Comparison of ENCODE assay signal across 1 cellular context in the genomic region with DNA sequence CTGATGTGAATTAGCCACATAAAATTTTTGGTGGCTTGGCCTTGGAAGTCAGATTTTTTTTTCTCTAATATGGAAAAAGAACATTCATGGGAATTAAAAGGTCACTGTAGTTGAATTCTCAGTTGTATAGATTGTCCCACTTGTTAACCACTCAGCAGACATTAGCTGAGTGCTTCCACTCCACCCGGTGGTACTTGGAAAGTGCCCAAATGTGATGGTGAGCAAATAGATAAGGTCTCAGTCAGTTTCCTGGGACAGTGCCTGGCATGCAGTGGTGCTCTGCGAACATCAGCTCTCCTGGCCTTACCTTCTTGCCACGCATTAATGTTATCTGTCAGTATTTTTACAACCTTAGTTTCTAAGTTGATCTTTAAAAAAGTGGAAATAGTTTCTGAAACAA.
TF ChIP-seq lines count a peak whose summit lies in the region.

No MANE protein-coding gene starts in this region.

TF ChIP-seq in K562, 482 proteins besides CTCF, POLR2A, EP300 and RAD21:
- no peak for TF ChIP-seq GATAD2A (IDR thresholded peaks at IDR 0.05)
- TF ChIP-seq PRPF4 (IDR thresholded peaks at IDR 0.05; ENCODE audit: insufficient read depth, low read depth, low read length, poor library complexity, severe bottlenecking), result no peak
- no peak for TF ChIP-seq HDAC2 (IDR thresholded peaks at IDR 0.05)
- no peak for TF ChIP-seq ETV6 (IDR thresholded peaks at IDR 0.05; ENCODE audit: borderline replicate concordance in 1 of 2, low read depth in 2 of 2, low read length in 1 of 2)
- no peak for TF ChIP-seq ETV6 (CRISPR knock-in tag; IDR thresholded peaks at IDR 0.05; ENCODE audit: borderline replicate concordance)
- no peak for TF ChIP-seq C11orf30 (IDR thresholded peaks at IDR 0.05; ENCODE audit: low read depth)
- TF ChIP-seq CREM (IDR thresholded peaks at IDR 0.05; ENCODE audit: low read depth), result 0 out of 2 replicates have a peak, but pooled peaks have one; percentile 16
- no peak for TF ChIP-seq KDM2B (CRISPR knock-in tag; IDR thresholded peaks at IDR 0.05)
- no peak for TF ChIP-seq POLR2G (IDR thresholded peaks at IDR 0.05; ENCODE audit: low read depth, low read length)
- TF ChIP-seq, protein P1, sequence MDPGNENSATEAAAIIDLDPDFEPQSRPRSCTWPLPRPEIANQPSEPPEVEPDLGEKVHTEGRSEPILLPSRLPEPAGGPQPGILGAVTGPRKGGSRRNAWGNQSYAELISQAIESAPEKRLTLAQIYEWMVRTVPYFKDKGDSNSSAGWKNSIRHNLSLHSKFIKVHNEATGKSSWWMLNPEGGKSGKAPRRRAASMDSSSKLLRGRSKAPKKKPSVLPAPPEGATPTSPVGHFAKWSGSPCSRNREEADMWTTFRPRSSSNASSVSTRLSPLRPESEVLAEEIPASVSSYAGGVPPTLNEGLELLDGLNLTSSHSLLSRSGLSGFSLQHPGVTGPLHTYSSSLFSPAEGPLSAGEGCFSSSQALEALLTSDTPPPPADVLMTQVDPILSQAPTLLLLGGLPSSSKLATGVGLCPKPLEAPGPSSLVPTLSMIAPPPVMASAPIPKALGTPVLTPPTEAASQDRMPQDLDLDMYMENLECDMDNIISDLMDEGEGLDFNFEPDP (CRISPR knock-in tag; IDR thresholded peaks at IDR 0.05), result no peak
- TF ChIP-seq, protein P2, sequence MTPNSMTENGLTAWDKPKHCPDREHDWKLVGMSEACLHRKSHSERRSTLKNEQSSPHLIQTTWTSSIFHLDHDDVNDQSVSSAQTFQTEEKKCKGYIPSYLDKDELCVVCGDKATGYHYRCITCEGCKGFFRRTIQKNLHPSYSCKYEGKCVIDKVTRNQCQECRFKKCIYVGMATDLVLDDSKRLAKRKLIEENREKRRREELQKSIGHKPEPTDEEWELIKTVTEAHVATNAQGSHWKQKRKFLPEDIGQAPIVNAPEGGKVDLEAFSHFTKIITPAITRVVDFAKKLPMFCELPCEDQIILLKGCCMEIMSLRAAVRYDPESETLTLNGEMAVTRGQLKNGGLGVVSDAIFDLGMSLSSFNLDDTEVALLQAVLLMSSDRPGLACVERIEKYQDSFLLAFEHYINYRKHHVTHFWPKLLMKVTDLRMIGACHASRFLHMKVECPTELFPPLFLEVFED (CRISPR knock-in tag; conservative IDR thresholded peaks at IDR 0.05), result no peak
- peak; percentile 52 for TF ChIP-seq RBM25 (IDR thresholded peaks at IDR 0.05; ENCODE audit: low read depth, low read length, severe bottlenecking)
- TF ChIP-seq, protein P3, sequence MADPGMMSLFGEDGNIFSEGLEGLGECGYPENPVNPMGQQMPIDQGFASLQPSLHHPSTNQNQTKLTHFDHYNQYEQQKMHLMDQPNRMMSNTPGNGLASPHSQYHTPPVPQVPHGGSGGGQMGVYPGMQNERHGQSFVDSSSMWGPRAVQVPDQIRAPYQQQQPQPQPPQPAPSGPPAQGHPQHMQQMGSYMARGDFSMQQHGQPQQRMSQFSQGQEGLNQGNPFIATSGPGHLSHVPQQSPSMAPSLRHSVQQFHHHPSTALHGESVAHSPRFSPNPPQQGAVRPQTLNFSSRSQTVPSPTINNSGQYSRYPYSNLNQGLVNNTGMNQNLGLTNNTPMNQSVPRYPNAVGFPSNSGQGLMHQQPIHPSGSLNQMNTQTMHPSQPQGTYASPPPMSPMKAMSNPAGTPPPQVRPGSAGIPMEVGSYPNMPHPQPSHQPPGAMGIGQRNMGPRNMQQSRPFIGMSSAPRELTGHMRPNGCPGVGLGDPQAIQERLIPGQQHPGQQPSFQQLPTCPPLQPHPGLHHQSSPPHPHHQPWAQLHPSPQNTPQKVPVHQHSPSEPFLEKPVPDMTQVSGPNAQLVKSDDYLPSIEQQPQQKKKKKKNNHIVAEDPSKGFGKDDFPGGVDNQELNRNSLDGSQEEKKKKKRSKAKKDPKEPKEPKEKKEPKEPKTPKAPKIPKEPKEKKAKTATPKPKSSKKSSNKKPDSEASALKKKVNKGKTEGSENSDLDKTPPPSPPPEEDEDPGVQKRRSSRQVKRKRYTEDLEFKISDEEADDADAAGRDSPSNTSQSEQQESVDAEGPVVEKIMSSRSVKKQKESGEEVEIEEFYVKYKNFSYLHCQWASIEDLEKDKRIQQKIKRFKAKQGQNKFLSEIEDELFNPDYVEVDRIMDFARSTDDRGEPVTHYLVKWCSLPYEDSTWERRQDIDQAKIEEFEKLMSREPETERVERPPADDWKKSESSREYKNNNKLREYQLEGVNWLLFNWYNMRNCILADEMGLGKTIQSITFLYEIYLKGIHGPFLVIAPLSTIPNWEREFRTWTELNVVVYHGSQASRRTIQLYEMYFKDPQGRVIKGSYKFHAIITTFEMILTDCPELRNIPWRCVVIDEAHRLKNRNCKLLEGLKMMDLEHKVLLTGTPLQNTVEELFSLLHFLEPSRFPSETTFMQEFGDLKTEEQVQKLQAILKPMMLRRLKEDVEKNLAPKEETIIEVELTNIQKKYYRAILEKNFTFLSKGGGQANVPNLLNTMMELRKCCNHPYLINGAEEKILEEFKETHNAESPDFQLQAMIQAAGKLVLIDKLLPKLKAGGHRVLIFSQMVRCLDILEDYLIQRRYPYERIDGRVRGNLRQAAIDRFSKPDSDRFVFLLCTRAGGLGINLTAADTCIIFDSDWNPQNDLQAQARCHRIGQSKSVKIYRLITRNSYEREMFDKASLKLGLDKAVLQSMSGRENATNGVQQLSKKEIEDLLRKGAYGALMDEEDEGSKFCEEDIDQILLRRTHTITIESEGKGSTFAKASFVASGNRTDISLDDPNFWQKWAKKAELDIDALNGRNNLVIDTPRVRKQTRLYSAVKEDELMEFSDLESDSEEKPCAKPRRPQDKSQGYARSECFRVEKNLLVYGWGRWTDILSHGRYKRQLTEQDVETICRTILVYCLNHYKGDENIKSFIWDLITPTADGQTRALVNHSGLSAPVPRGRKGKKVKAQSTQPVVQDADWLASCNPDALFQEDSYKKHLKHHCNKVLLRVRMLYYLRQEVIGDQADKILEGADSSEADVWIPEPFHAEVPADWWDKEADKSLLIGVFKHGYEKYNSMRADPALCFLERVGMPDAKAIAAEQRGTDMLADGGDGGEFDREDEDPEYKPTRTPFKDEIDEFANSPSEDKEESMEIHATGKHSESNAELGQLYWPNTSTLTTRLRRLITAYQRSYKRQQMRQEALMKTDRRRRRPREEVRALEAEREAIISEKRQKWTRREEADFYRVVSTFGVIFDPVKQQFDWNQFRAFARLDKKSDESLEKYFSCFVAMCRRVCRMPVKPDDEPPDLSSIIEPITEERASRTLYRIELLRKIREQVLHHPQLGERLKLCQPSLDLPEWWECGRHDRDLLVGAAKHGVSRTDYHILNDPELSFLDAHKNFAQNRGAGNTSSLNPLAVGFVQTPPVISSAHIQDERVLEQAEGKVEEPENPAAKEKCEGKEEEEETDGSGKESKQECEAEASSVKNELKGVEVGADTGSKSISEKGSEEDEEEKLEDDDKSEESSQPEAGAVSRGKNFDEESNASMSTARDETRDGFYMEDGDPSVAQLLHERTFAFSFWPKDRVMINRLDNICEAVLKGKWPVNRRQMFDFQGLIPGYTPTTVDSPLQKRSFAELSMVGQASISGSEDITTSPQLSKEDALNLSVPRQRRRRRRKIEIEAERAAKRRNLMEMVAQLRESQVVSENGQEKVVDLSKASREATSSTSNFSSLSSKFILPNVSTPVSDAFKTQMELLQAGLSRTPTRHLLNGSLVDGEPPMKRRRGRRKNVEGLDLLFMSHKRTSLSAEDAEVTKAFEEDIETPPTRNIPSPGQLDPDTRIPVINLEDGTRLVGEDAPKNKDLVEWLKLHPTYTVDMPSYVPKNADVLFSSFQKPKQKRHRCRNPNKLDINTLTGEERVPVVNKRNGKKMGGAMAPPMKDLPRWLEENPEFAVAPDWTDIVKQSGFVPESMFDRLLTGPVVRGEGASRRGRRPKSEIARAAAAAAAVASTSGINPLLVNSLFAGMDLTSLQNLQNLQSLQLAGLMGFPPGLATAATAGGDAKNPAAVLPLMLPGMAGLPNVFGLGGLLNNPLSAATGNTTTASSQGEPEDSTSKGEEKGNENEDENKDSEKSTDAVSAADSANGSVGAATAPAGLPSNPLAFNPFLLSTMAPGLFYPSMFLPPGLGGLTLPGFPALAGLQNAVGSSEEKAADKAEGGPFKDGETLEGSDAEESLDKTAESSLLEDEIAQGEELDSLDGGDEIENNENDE (IDR thresholded peaks at IDR 0.05; ENCODE audit: low read depth, low read length), result no peak
- TF ChIP-seq NFIC (IDR thresholded peaks at IDR 0.05), result peak; percentile 72
- peak in 1 of 2 experiments; percentile 42; a peak in 1 of 4 replicates for TF ChIP-seq RCOR1 (IDR thresholded peaks at IDR 0.05; ENCODE audit: borderline replicate concordance in 1 of 2, low read depth in 2 of 2, low read length in 2 of 2)
- no peak for TF ChIP-seq YBX1 (IDR thresholded peaks at IDR 0.05)
